In genomic region chr10:27481486-27481885, GRCh38 we compare ENCODE assay signal across 15 cellular contexts.
"Had no signal": no experiment of that assay in that cellular context is flagged by ENCODE, and none has a peak within 500 bp of the region (broad histone marks: within the 10 kb centered on the region; RNA-seq: fewer than 3 reads in every experiment).

No MANE protein-coding gene starts in this region.

- H3K9me3 ChIP-seq: colonic mucosa, testis had no signal

- H3K27me3 ChIP-seq: colonic mucosa, neural progenitor cell, testis had no signal

- ATAC-seq: activated naive CD8-positive, alpha-beta T cell treated with anti-CD3 and anti-CD28 coated beads, Interleukin-2, amount 50 U/mL, for 24 hours; WTC11 had no signal

- H3K4me3 ChIP-seq: colonic mucosa, neural progenitor cell, testis had no signal

- H3K9ac ChIP-seq: neural progenitor cell, parathyroid adenoma had no signal

- H3K4me1 ChIP-seq: colonic mucosa, neural progenitor cell, parathyroid adenoma, testis had no signal

- H3K36me3 ChIP-seq: colonic mucosa, neural progenitor cell had no signal

- H3K27ac ChIP-seq: colonic mucosa, neural progenitor cell, parathyroid adenoma, testis had no signal

- DNase-seq: activated CD4-positive, alpha-beta T cell treated with anti-CD3 and anti-CD28 coated beads for 48 hours; activated CD8-positive, alpha-beta memory T cell treated with anti-CD3 and anti-CD28 coated beads for 24 hours; activated naive CD4-positive, alpha-beta T cell treated with Interleukin-2 at 50 U/mL for 16 hours; activated naive CD8-positive, alpha-beta T cell treated with anti-CD3 and anti-CD28 coated beads, Interleukin-2, amount 50 U/mL, for 24 hours; caudate nucleus; colonic mucosa; effector CD4-positive, alpha-beta T cell; kidney glomerular epithelial cell; stimulated activated CD4-positive, alpha-beta T cell treated with anti-CD3 and anti-CD28 coated beads, Interleukin-2, amount 100 ng/mL, for 48 hours; stimulated activated naive CD4-positive, alpha-beta T cell treated with Interleukin-2 at 50 U/mL for 16 hours; T-helper 9 cell; testis had no signal
